1 cellular context compared by ENCODE assay signal in the genomic region with DNA sequence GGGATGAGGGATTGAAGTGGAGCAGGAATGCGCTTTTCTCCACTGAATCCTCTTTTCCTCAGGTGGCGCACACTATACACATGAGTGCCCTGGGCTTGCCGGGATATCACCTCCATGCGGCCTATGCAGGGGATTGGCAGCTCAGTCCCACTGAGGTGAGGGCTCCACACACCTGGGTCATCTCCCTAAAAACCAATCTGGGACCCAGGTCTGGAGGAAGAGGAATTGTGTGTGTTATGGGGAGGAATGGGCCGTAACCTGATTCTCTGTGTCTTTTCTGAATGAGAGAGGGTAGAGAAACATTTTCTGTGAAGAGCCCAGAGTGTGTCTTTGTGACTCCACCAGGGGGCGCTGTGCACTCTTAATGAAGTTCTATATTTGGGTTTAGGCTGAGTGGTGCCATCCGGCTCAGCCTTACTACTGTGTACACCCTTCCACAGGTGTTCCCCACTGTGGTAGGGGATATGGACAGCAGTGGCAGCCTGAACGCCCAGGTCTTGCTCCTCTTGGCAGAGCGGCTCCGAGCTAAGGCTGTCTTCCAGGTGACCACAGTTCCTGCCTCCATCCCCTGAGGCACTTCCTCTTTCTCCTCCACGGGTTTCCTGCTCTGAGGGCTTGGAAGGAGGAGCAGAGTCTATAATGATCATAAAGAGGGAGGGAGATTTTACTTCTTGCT.
A peak's percentile ranks its signal among the peaks of the same experiment; 100 is the strongest.
TF ChIP-seq lines count a peak whose summit lies in the region.

No MANE protein-coding gene starts in this region.

TF ChIP-seq in K562, 482 proteins besides CTCF, POLR2A, EP300 and RAD21 (continues in another document):
- no peak for TF ChIP-seq CREB1 (IDR thresholded peaks at IDR 0.05)
- no peak for TF ChIP-seq CREB1 (CRISPR knock-in tag; IDR thresholded peaks at IDR 0.05)
- peak; percentile 34; the same call in 1 of the 2 replicates for TF ChIP-seq RBFOX2 (IDR thresholded peaks at IDR 0.05; ENCODE audit: low read depth, low read length)
- TF ChIP-seq, protein P1, sequence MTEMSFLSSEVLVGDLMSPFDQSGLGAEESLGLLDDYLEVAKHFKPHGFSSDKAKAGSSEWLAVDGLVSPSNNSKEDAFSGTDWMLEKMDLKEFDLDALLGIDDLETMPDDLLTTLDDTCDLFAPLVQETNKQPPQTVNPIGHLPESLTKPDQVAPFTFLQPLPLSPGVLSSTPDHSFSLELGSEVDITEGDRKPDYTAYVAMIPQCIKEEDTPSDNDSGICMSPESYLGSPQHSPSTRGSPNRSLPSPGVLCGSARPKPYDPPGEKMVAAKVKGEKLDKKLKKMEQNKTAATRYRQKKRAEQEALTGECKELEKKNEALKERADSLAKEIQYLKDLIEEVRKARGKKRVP (CRISPR knock-in tag; IDR thresholded peaks at IDR 0.05), result peak; percentile 26; the same call in 1 of the 2 replicates
- TF ChIP-seq, protein P2, sequence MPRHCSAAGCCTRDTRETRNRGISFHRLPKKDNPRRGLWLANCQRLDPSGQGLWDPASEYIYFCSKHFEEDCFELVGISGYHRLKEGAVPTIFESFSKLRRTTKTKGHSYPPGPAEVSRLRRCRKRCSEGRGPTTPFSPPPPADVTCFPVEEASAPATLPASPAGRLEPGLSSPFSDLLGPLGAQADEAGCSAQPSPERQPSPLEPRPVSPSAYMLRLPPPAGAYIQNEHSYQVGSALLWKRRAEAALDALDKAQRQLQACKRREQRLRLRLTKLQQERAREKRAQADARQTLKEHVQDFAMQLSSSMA (CRISPR knock-in tag; IDR thresholded peaks at IDR 0.05), result no peak
- TF ChIP-seq GABPB1 (CRISPR knock-in tag; IDR thresholded peaks at IDR 0.05), result peak; percentile 65
- TF ChIP-seq CC2D1A (IDR thresholded peaks at IDR 0.05), result peak; percentile 31; the same call in 1 of the 2 replicates
- TF ChIP-seq NFIX (CRISPR knock-in tag; IDR thresholded peaks at IDR 0.05; ENCODE audit: low read depth), result no peak
- TF ChIP-seq, protein P3, sequence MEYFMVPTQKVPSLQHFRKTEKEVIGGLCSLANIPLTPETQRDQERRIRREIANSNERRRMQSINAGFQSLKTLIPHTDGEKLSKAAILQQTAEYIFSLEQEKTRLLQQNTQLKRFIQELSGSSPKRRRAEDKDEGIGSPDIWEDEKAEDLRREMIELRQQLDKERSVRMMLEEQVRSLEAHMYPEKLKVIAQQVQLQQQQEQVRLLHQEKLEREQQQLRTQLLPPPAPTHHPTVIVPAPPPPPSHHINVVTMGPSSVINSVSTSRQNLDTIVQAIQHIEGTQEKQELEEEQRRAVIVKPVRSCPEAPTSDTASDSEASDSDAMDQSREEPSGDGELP (CRISPR knock-in tag; IDR thresholded peaks at IDR 0.05; ENCODE audit: borderline replicate concordance), result peak; percentile 66; the same call in 1 of the 2 replicates
- TF ChIP-seq CHD1 (IDR thresholded peaks at IDR 0.05; ENCODE audit: low read length), result no peak
- no peak; the same call in 1 of the 2 replicates for TF ChIP-seq JUND (IDR thresholded peaks at IDR 0.05; ENCODE audit: borderline replicate concordance, low read depth, low read length)
- peak; percentile 22; the same call in 1 of the 3 replicates for TF ChIP-seq JUND (tag; IDR thresholded peaks at IDR 0.05; ENCODE audit: borderline replicate concordance, low read depth, low read length)
- peak; percentile 36; the same call in 1 of the 2 replicates for TF ChIP-seq TEAD4 (IDR thresholded peaks at IDR 0.05; ENCODE audit: low read length)
- TF ChIP-seq TEAD4 (CRISPR knock-in tag; IDR thresholded peaks at IDR 0.05; ENCODE audit: borderline replicate concordance), result no peak
- no peak for TF ChIP-seq JUNB (CRISPR knock-in tag; conservative IDR thresholded peaks at IDR 0.05)
- no peak for TF ChIP-seq RUNX1 (IDR thresholded peaks at IDR 0.05; ENCODE audit: low read depth)
- TF ChIP-seq, protein P4, sequence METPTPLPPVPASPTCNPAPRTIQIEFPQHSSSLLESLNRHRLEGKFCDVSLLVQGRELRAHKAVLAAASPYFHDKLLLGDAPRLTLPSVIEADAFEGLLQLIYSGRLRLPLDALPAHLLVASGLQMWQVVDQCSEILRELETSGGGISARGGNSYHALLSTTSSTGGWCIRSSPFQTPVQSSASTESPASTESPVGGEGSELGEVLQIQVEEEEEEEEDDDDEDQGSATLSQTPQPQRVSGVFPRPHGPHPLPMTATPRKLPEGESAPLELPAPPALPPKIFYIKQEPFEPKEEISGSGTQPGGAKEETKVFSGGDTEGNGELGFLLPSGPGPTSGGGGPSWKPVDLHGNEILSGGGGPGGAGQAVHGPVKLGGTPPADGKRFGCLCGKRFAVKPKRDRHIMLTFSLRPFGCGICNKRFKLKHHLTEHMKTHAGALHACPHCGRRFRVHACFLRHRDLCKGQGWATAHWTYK (CRISPR knock-in tag; IDR thresholded peaks at IDR 0.05), result 0 out of 2 replicates have a peak, but pooled peaks have one; percentile 69
- no peak for TF ChIP-seq ZNF436 (CRISPR knock-in tag; IDR thresholded peaks at IDR 0.05)
- TF ChIP-seq, protein P5, sequence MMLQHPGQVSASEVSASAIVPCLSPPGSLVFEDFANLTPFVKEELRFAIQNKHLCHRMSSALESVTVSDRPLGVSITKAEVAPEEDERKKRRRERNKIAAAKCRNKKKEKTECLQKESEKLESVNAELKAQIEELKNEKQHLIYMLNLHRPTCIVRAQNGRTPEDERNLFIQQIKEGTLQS (IDR thresholded peaks at IDR 0.05), result no peak; the same call in 1 of the 2 replicates
- TF ChIP-seq, protein P5 (CRISPR knock-in tag; conservative IDR thresholded peaks at IDR 0.05), result peak; percentile 28; the same call in 1 of the 2 replicates
- peak; percentile 76 for TF ChIP-seq ZEB2 (IDR thresholded peaks at IDR 0.05)
- peak; percentile 86 for TF ChIP-seq CTBP1 (IDR thresholded peaks at IDR 0.05; ENCODE audit: borderline replicate concordance)
- no peak for TF ChIP-seq ZNF696 (CRISPR knock-in tag; conservative IDR thresholded peaks at IDR 0.05)
- 0 out of 2 replicates have a peak, but pooled peaks have one; percentile 26 for TF ChIP-seq DPF2 (IDR thresholded peaks at IDR 0.05)
- TF ChIP-seq, protein P6, sequence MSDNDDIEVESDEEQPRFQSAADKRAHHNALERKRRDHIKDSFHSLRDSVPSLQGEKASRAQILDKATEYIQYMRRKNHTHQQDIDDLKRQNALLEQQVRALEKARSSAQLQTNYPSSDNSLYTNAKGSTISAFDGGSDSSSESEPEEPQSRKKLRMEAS (CRISPR knock-in tag; IDR thresholded peaks at IDR 0.05), result 0 out of 2 replicates have a peak, but pooled peaks have one; percentile 19
- no peak for TF ChIP-seq MTF1 (CRISPR knock-in tag; IDR thresholded peaks at IDR 0.05; ENCODE audit: borderline replicate concordance)
- TF ChIP-seq, protein P7, sequence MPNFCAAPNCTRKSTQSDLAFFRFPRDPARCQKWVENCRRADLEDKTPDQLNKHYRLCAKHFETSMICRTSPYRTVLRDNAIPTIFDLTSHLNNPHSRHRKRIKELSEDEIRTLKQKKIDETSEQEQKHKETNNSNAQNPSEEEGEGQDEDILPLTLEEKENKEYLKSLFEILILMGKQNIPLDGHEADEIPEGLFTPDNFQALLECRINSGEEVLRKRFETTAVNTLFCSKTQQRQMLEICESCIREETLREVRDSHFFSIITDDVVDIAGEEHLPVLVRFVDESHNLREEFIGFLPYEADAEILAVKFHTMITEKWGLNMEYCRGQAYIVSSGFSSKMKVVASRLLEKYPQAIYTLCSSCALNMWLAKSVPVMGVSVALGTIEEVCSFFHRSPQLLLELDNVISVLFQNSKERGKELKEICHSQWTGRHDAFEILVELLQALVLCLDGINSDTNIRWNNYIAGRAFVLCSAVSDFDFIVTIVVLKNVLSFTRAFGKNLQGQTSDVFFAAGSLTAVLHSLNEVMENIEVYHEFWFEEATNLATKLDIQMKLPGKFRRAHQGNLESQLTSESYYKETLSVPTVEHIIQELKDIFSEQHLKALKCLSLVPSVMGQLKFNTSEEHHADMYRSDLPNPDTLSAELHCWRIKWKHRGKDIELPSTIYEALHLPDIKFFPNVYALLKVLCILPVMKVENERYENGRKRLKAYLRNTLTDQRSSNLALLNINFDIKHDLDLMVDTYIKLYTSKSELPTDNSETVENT (CRISPR knock-in tag; IDR thresholded peaks at IDR 0.05), result no peak
- TF ChIP-seq, protein P8, sequence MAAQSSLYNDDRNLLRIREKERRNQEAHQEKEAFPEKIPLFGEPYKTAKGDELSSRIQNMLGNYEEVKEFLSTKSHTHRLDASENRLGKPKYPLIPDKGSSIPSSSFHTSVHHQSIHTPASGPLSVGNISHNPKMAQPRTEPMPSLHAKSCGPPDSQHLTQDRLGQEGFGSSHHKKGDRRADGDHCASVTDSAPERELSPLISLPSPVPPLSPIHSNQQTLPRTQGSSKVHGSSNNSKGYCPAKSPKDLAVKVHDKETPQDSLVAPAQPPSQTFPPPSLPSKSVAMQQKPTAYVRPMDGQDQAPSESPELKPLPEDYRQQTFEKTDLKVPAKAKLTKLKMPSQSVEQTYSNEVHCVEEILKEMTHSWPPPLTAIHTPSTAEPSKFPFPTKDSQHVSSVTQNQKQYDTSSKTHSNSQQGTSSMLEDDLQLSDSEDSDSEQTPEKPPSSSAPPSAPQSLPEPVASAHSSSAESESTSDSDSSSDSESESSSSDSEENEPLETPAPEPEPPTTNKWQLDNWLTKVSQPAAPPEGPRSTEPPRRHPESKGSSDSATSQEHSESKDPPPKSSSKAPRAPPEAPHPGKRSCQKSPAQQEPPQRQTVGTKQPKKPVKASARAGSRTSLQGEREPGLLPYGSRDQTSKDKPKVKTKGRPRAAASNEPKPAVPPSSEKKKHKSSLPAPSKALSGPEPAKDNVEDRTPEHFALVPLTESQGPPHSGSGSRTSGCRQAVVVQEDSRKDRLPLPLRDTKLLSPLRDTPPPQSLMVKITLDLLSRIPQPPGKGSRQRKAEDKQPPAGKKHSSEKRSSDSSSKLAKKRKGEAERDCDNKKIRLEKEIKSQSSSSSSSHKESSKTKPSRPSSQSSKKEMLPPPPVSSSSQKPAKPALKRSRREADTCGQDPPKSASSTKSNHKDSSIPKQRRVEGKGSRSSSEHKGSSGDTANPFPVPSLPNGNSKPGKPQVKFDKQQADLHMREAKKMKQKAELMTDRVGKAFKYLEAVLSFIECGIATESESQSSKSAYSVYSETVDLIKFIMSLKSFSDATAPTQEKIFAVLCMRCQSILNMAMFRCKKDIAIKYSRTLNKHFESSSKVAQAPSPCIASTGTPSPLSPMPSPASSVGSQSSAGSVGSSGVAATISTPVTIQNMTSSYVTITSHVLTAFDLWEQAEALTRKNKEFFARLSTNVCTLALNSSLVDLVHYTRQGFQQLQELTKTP (IDR thresholded peaks at IDR 0.05; ENCODE audit: low read depth in 1 of 2, partially characterized antibody in 2 of 2), result no peak
- TF ChIP-seq, protein P9, sequence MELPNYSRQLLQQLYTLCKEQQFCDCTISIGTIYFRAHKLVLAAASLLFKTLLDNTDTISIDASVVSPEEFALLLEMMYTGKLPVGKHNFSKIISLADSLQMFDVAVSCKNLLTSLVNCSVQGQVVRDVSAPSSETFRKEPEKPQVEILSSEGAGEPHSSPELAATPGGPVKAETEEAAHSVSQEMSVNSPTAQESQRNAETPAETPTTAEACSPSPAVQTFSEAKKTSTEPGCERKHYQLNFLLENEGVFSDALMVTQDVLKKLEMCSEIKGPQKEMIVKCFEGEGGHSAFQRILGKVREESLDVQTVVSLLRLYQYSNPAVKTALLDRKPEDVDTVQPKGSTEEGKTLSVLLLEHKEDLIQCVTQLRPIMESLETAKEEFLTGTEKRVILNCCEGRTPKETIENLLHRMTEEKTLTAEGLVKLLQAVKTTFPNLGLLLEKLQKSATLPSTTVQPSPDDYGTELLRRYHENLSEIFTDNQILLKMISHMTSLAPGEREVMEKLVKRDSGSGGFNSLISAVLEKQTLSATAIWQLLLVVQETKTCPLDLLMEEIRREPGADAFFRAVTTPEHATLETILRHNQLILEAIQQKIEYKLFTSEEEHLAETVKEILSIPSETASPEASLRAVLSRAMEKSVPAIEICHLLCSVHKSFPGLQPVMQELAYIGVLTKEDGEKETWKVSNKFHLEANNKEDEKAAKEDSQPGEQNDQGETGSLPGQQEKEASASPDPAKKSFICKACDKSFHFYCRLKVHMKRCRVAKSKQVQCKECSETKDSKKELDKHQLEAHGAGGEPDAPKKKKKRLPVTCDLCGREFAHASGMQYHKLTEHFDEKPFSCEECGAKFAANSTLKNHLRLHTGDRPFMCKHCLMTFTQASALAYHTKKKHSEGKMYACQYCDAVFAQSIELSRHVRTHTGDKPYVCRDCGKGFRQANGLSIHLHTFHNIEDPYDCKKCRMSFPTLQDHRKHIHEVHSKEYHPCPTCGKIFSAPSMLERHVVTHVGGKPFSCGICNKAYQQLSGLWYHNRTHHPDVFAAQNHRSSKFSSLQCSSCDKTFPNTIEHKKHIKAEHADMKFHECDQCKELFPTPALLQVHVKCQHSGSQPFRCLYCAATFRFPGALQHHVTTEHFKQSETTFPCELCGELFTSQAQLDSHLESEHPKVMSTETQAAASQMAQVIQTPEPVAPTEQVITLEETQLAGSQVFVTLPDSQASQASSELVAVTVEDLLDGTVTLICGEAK (IDR thresholded peaks at IDR 0.05), result 0 out of 2 replicates have a peak, but pooled peaks have one; percentile 27
- TF ChIP-seq, protein P9 (CRISPR knock-in tag; IDR thresholded peaks at IDR 0.05), result no peak
- peak; percentile 87 for TF ChIP-seq MEF2A (IDR thresholded peaks at IDR 0.05; ENCODE audit: control insufficient read depth, low read depth, low read length)
- no peak for TF ChIP-seq CBX5 (IDR thresholded peaks at IDR 0.05; ENCODE audit: borderline replicate concordance, low read depth)
- peak; percentile 46; the same call in 1 of the 2 replicates for TF ChIP-seq EP400 (IDR thresholded peaks at IDR 0.05)
- TF ChIP-seq SMAD4 (CRISPR knock-in tag; conservative IDR thresholded peaks at IDR 0.05), result no peak
